In the genomic region with DNA sequence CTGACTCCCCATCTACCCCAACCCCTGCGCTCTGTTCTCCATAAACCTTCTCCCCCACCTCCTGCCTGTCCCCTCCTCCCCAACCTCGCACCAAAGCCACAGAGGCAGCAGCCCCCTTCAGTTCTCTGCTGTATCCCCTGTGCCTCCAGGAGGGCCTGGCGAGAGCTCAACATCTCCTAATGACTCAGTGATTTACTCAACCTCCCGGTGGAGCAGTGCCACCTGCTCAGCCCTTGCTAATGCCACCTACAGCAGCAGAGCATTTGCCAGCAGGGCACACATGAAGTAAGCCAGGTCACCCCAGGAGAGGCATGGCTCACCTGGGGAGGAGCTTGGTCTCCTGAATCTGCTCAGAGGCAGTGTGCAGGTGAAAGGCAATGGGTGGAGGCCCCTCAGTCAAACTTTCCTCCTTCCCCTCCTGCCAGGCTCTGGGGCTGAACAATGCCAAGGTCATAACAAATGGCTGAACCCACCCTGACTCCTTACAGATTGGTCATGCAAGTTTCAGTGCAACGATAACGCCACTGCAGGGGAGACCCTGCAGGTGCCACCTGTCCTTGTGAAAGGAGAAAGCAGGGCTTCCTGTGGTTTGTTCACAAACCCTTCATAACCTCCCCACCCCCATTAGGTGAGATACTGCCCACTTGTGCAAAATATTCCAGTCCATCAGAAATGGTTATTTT, we compare ENCODE assay signal across 12 cellular contexts. TPM values are rescaled to one million over a fixed set of nuclear protein-coding genes. Genes with fewer than 3 reads are reported as not detected.
DNase-seq lines count a peak whose midpoint lies in the region; ATAC-seq, FAIRE-seq and TF ChIP-seq lines count a peak whose summit lies in the region.
"Had no signal": no experiment of that assay in that cellular context is flagged by ENCODE, and none has a peak within 500 bp of the region (broad histone marks: within the 10 kb centered on the region; RNA-seq: fewer than 3 reads in every experiment).

No MANE protein-coding gene starts in this region.

- no peak overlapping the region for H3K4me3 ChIP-seq in OCI-LY3 (ENCODE audit: low read length)

- peaks cover 33% of the 10 kb centered on the region for H3K4me1 ChIP-seq in OCI-LY3 (ENCODE audit: low read length)

- H3K27me3 ChIP-seq in OCI-LY3 (ENCODE audit: low read depth, low read length): 0 out of 2 replicates have a peak, but pooled peaks cover 5% of the 10 kb centered on the region

- H4K20me1 ChIP-seq in OCI-LY3 (ENCODE audit: insufficient read depth, low read length): no peaks in the 10 kb centered on the region

- peak; percentile 78 for FAIRE-seq in GM12891 (lab: Jason Lieb, UNC)

- no peaks in the 10 kb centered on the region for H3K36me3 ChIP-seq in OCI-LY3 (replicated peaks; ENCODE audit: low read depth, low read length)

- no peaks in the 10 kb centered on the region for H3K9me3 ChIP-seq in OCI-LY3 (ENCODE audit: insufficient read depth, low read length)

- DNase-seq in GM12891 (ENCODE audit: insufficient read length, low spot score) (no peak), kidney tubule cell (ENCODE audit: low spot score) (peak; percentile 74), NCI-H524 (lab: John Stamatoyannopoulos, UW) (no peak)
- DNase-seq in activated naive CD4-positive, alpha-beta T cell treated with Interleukin-2 at 50 U/mL for 16 hours: no peak
- DNase-seq: aorta; effector memory CD8-positive, alpha-beta T cell; glutamatergic neuron; NCI-H82 had no signal

- no peaks in the 10 kb centered on the region for H3K79me2 ChIP-seq in OCI-LY3 (ENCODE audit: low read length)

- peak overlapping the region; percentile 36 for H3K27ac ChIP-seq in C4-2B
- no peak overlapping the region for H3K27ac ChIP-seq in OCI-LY3 (ENCODE audit: low read length)

- H2AFZ ChIP-seq in OCI-LY3 (ENCODE audit: low read depth, low read length): no peak overlapping the region; the same call in 1 of the 2 replicates

- H3K4me2 ChIP-seq in OCI-LY3 (ENCODE audit: low read length): 0 out of 2 replicates have a peak overlapping the region, but pooled peaks have one; percentile 4

- no peak for TF ChIP-seq POLR2A in GM12891 (IDR thresholded peaks at IDR 0.05; ENCODE audit: low read depth, low read length)

- no peak for ATAC-seq in GM19035 (IDR thresholded peaks at IDR 0.05; ENCODE audit: unreplicated experiment)
- ATAC-seq in HG03045 (IDR thresholded peaks at IDR 0.05; ENCODE audit: unreplicated experiment): no peak
- ATAC-seq: effector memory CD8-positive, alpha-beta T cell had no signal

- TF ChIP-seq CTCF in C4-2B (conservative IDR thresholded peaks at IDR 0.05): no peak
- TF ChIP-seq CTCF in OCI-LY3 (IDR thresholded peaks at IDR 0.05; ENCODE audit: low read depth, low read length): no peak

- no peak overlapping the region for H3K9ac ChIP-seq in OCI-LY3 (ENCODE audit: low read length)

TF ChIP-seq in GM12891, 5 proteins besides CTCF, POLR2A, EP300 and RAD21:
- no peak for TF ChIP-seq TAF1 (IDR thresholded peaks at IDR 0.05; ENCODE audit: low read depth, low read length)
- TF ChIP-seq POLR2AphosphoS5 (IDR thresholded peaks at IDR 0.05; ENCODE audit: low read depth, low read length): no peak
- no peak for TF ChIP-seq SPI1 (IDR thresholded peaks at IDR 0.05; ENCODE audit: low read depth, low read length)
- no peak for TF ChIP-seq PAX5 (IDR thresholded peaks at IDR 0.05; ENCODE audit: insufficient read depth, low read length, severe bottlenecking)
- no peak for TF ChIP-seq POU2F2 (IDR thresholded peaks at IDR 0.05; ENCODE audit: low read depth, low read length)

RNA-seq across cellular contexts. Expression of a gene that starts 19.8 kb away (rescaled TPM):
- 0.04 TPM for polyA plus RNA-seq in GM12891 (2012; ENCODE audit: low read depth, missing spikeins)
- polyA plus RNA-seq: aorta had no signal
